In the genomic region with DNA sequence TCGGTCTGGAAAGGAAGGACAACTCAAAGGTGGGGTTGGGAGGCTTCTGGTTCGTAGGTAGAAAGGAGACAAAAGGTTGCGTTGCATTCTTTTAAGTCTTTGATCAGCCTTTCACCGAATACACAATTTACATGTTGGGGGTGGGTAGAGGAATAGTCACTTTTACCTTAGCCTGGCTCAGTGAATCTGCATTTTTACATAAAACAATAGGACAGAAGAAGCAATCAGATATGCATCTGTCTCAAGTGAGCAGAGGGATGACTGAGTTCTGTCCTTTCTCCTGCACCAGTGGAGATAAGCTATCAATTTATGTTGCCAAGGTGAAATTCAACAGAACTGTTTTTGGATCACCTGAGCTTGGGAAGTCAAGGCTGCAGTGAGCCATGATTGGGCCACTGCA, we compare ENCODE assay signal across 1 cellular context.
A peak's percentile ranks its signal among the peaks of the same experiment; 100 is the strongest.
TF ChIP-seq lines count a peak whose summit lies in the region.

No MANE protein-coding gene starts in this region.

TF ChIP-seq in K562, 482 proteins besides CTCF, POLR2A, EP300 and RAD21 (continued from another document):
- TF ChIP-seq CBFA2T2 (conservative IDR thresholded peaks at IDR 0.05) = peak; percentile 61
- TF ChIP-seq DIDO1 (tag; IDR thresholded peaks at IDR 0.05; ENCODE audit: low read depth) = no peak
- TF ChIP-seq SMARCA4 (IDR thresholded peaks at IDR 0.05) = peak; percentile 38; the same call in 1 of the 2 replicates
- peak; percentile 52; the same call in 1 of the 2 replicates for TF ChIP-seq CTBP1 (IDR thresholded peaks at IDR 0.05; ENCODE audit: borderline replicate concordance)
- TF ChIP-seq SMARCE1 (IDR thresholded peaks at IDR 0.05) = peak; percentile 41; the same call in 1 of the 2 replicates
- peak; percentile 74 for TF ChIP-seq ARID1B (IDR thresholded peaks at IDR 0.05)
- peak in 1 of 2 experiments; percentile 29; a peak in 1 of 4 replicates for TF ChIP-seq TRIM24 (IDR thresholded peaks at IDR 0.05)
- no peak for TF ChIP-seq SRSF9 (IDR thresholded peaks at IDR 0.05; ENCODE audit: borderline replicate concordance, low read depth, low read length)
- peak; percentile 48; the same call in 1 of the 2 replicates for TF ChIP-seq TEAD4 (IDR thresholded peaks at IDR 0.05; ENCODE audit: low read length)
- TF ChIP-seq TEAD4 (CRISPR knock-in tag; IDR thresholded peaks at IDR 0.05; ENCODE audit: borderline replicate concordance) = no peak
- peak; percentile 80 for TF ChIP-seq CBFA2T3 (IDR thresholded peaks at IDR 0.05)
- TF ChIP-seq TAL1 (IDR thresholded peaks at IDR 0.05) = peak; percentile 57; the same call in 1 of the 2 replicates
- TF ChIP-seq NCOR1 (IDR thresholded peaks at IDR 0.05) = peak; percentile 14; the same call in 1 of the 2 replicates
- TF ChIP-seq KAT2B (IDR thresholded peaks at IDR 0.05; ENCODE audit: low read depth, low read length) = no peak
- peak; percentile 62 for TF ChIP-seq NFE2 (IDR thresholded peaks at IDR 0.05; ENCODE audit: low read depth)
- peak; percentile 75; the same call in 1 of the 2 replicates for TF ChIP-seq DPF2 (IDR thresholded peaks at IDR 0.05)
- peak; percentile 56 for TF ChIP-seq TCF3 (CRISPR knock-in tag; IDR thresholded peaks at IDR 0.05)
- no peak for TF ChIP-seq RNF2 (IDR thresholded peaks at IDR 0.05)
- peak; percentile 91 for TF ChIP-seq SOX6 (IDR thresholded peaks at IDR 0.05)
- no peak for TF ChIP-seq IFI16 (CRISPR knock-in tag; IDR thresholded peaks at IDR 0.05)
- peak; percentile 25; the same call in 1 of the 2 replicates for TF ChIP-seq ZEB2 (IDR thresholded peaks at IDR 0.05)
- TF ChIP-seq ZNF165 (CRISPR knock-in tag; IDR thresholded peaks at IDR 0.05; ENCODE audit: borderline replicate concordance) = no peak
- no peak for TF ChIP-seq LARP7 (IDR thresholded peaks at IDR 0.05)
TF ChIP-seq in K562: peak in this region for 16.
